In genomic region chr16:85438981-85439639, GRCh38 we compare ENCODE assay signal across 17 cellular contexts.
A peak's percentile ranks its signal among the peaks of the same experiment; 100 is the strongest.
DNase-seq lines count a peak whose midpoint lies in the region; ATAC-seq, FAIRE-seq and TF ChIP-seq lines count a peak whose summit lies in the region.
"Had no signal": no experiment of that assay in that cellular context is flagged by ENCODE, and none has a peak within 500 bp of the region (broad histone marks: within the 10 kb centered on the region; RNA-seq: fewer than 3 reads in every experiment).

No MANE protein-coding gene starts in this region.

- H3K23ac ChIP-seq in trophoblast cell (ENCODE audit: low read length), result no peak overlapping the region

- H3K36me3 Mint-ChIP-seq in activated naive CD8-positive, alpha-beta T cell treated with anti-CD3 and anti-CD28 coated beads, Interleukin-2, amount 50 U/mL, for 24 hours (ENCODE audit: low read depth), result no peaks in the 10 kb centered on the region

- no peak overlapping the region for H4K91ac ChIP-seq in trophoblast cell (ENCODE audit: low read depth, low read length)

- no peak for TF ChIP-seq CTCF in K562 (IDR thresholded peaks at IDR 0.05 in 2 of 3, conservative IDR thresholded peaks at IDR 0.05 in 1 of 3; ENCODE audit: insufficient read depth in 2 of 3, low read depth in 1 of 3, low read length in 3 of 3)

- H3K4me3 ChIP-seq in K562, result no peak overlapping the region
- H3K4me3 ChIP-seq in trophoblast cell (ENCODE audit: low read depth, low read length), result no peak overlapping the region
- H3K4me3 ChIP-seq: HAP-1, Peyer's patch had no signal

- H3K27ac ChIP-seq in K562 (ENCODE audit: extremely low read depth, low read depth, low read length) (no peak overlapping the region), trophoblast cell (ENCODE audit: low read depth, low read length) (no peak overlapping the region)
- H3K27ac ChIP-seq: 22Rv1, Peyer's patch had no signal

- H4K12ac ChIP-seq in trophoblast cell (ENCODE audit: low read depth, low read length), result no peak overlapping the region

- no peaks in the 10 kb centered on the region for H3K27me3 ChIP-seq in K562 (ENCODE audit: control insufficient read depth in 2 of 2, insufficient read depth in 2 of 2, low read length in 2 of 2)
- H3K27me3 ChIP-seq in trophoblast cell (ENCODE audit: insufficient read depth, low read length), result no peaks in the 10 kb centered on the region
- H3K27me3 ChIP-seq: Peyer's patch had no signal

- no TSS peak for BruUV-seq in K562 (replicated peaks; lab: Mats Ljungman, UMichigan)

- peaks cover 2% of the 10 kb centered on the region for H3K79me1 ChIP-seq in trophoblast cell (ENCODE audit: low read length)

- H3K79me2 ChIP-seq in K562 (ENCODE audit: control insufficient read depth, insufficient read depth, low read length), result peaks cover 8% of the 10 kb centered on the region; the same call in 2 of the 3 replicates
- no peaks in the 10 kb centered on the region for H3K79me2 ChIP-seq in trophoblast cell (ENCODE audit: control insufficient read depth, insufficient read depth, low read length, poor library complexity)

- H3K4me2 ChIP-seq in K562 (ENCODE audit: insufficient read depth, low read length) (no peak overlapping the region), trophoblast cell (ENCODE audit: low read length) (no peak overlapping the region)

- peaks cover 1% of the 10 kb centered on the region for H3K4me1 Mint-ChIP-seq in activated naive CD8-positive, alpha-beta T cell treated with anti-CD3 and anti-CD28 coated beads, Interleukin-2, amount 50 U/mL, for 24 hours

- TF ChIP-seq RAD21 in K562 (CRISPR knock-in tag; conservative IDR thresholded peaks at IDR 0.05 in 1 of 2, IDR thresholded peaks at IDR 0.05 in 1 of 2), result no peak

- H3K9me3 ChIP-seq in K562 (replicated peaks; ENCODE audit: control insufficient read depth, insufficient read depth, low read depth, low read length) (no peaks in the 10 kb centered on the region), trophoblast cell (ENCODE audit: insufficient read depth, low read depth, low read length) (no peaks in the 10 kb centered on the region)
- H3K9me3 ChIP-seq: HAP-1, Peyer's patch had no signal

- H2AFZ ChIP-seq in K562 (ENCODE audit: low read depth, low read length), result no peak overlapping the region
- H2AFZ ChIP-seq in trophoblast cell (ENCODE audit: insufficient read depth, low read length, poor library complexity), result no peak overlapping the region

- FAIRE-seq in K562 (lab: Jason Lieb, UNC), result no peak

- 74% methylated on average over 12 of the region's 13 CpGs for WGBS in K562 (ENCODE audit: insufficient coverage, low coverage, missing lambda C conversion rate)
- WGBS in trophoblast cell (ENCODE audit: extremely low coverage, insufficient coverage, insufficient read length), result no CpG with 5 or more reads among the region's 13 CpGs

- CTCF ChIA-PET in K562 (lab: Yijun Ruan, JAX; ENCODE audit: low intra/inter-chr PET ratio), result interaction anchor here (0.8 kb wide), 1 partner anchor 51 kb away, joined by 3 read pairs; no protein-coding TSS in a partner anchor

- no peaks in the 10 kb centered on the region for H3K9me3 Mint-ChIP-seq in activated naive CD8-positive, alpha-beta T cell treated with anti-CD3 and anti-CD28 coated beads, Interleukin-2, amount 50 U/mL, for 24 hours
- H3K9me3 Mint-ChIP-seq: T-helper 1 cell treated with Interleukin-12 subunit alpha and Interleukin-12 subunit beta and Interleukin-4 antibody, amounts not matched to agents 30 μg/mL and 1 μg/mL, for 36 hours had no signal

- no peak overlapping the region for H4K8ac ChIP-seq in trophoblast cell (ENCODE audit: low read depth, low read length)

- intact Hi-C loops in K562 (cut with micrococcal nuclease), result no loop called here

- no peak for TF ChIP-seq POLR2A in K562 (conservative IDR thresholded peaks at IDR 0.05)

- TF ChIP-seq EP300 in K562 (IDR thresholded peaks at IDR 0.05; ENCODE audit: low read length), result no peak

- DNase-seq in NCI-H1092 treated with DMSO at 0.1 percent for 48 hours (lab: John Stamatoyannopoulos, UW) (peak; percentile 48), NCI-H1092 (lab: John Stamatoyannopoulos, UW) (no peak), NCI-H2171 treated with DMSO at 0.1 percent for 48 hours (lab: John Stamatoyannopoulos, UW) (peak; percentile 87), K562 (ENCODE audit: extremely low read depth in 1 of 4, low spot score in 3 of 4) (no peak), trophoblast cell (no peak), NCI-H2029 (lab: John Stamatoyannopoulos, UW) (no peak)
- no peak for DNase-seq in stimulated activated CD4-positive, alpha-beta T cell treated with anti-CD3 and anti-CD28 coated beads, Interleukin-15, amount 100 ng/mL, for 24 hours
- DNase-seq in activated naive CD8-positive, alpha-beta T cell treated with anti-CD3 and anti-CD28 coated beads, Interleukin-2, amount 50 U/mL, for 24 hours, result no peak
- DNase-seq: DMS53, Karpas-422, NCI-H187, Peyer's patch, Right ventricle myocardium superior had no signal

- H3K14ac ChIP-seq in trophoblast cell (ENCODE audit: low read length), result no peak overlapping the region

- no peaks in the 10 kb centered on the region for H3K9me1 ChIP-seq in K562 (ENCODE audit: control insufficient read depth, insufficient read depth, low read length)

- no peak overlapping the region for H3K18ac ChIP-seq in trophoblast cell (ENCODE audit: low read length)

- no peak overlapping the region for H2BK5ac ChIP-seq in trophoblast cell (ENCODE audit: low read depth, low read length, poor library complexity)

- no peak overlapping the region for H3K4ac ChIP-seq in trophoblast cell (ENCODE audit: low read depth, low read length)

- peaks cover 1% of the 10 kb centered on the region for H3K27me3 Mint-ChIP-seq in activated naive CD8-positive, alpha-beta T cell treated with anti-CD3 and anti-CD28 coated beads, Interleukin-2, amount 50 U/mL, for 24 hours

- H3K4me1 ChIP-seq in K562 (replicated peaks in 1 of 2; ENCODE audit: control insufficient read depth in 2 of 2, insufficient read depth in 2 of 2, low read length in 2 of 2) (peaks cover 26 to 71% of the 10 kb centered on the region in 2 experiments), trophoblast cell (ENCODE audit: control insufficient read depth in 1 of 2, insufficient read depth in 2 of 2, low read length in 2 of 2) (peaks cover 9 to 10% of the 10 kb centered on the region in 2 experiments)

- POLR2A ChIA-PET in K562 (lab: Yijun Ruan, JAX), result interaction anchor here (1.0 kb wide), 1 partner anchor 80 kb away, joined by 3 read pairs; no protein-coding TSS in a partner anchor

- no peak overlapping the region for H3K4me3 Mint-ChIP-seq in activated naive CD8-positive, alpha-beta T cell treated with anti-CD3 and anti-CD28 coated beads, Interleukin-2, amount 50 U/mL, for 24 hours
- H3K4me3 Mint-ChIP-seq: T-helper 1 cell treated with Interleukin-12 subunit alpha and Interleukin-12 subunit beta and Interleukin-4 antibody, amounts not matched to agents 30 μg/mL and 1 μg/mL, for 36 hours had no signal

- in situ Hi-C loops in K562 (cut with MboI), result loop anchor here (5.0 kb wide), 1 partner anchor 337 kb away; no protein-coding TSS in a partner anchor

- no peak for ATAC-seq in K562
- ATAC-seq in activated naive CD8-positive, alpha-beta T cell treated with anti-CD3 and anti-CD28 coated beads, Interleukin-2, amount 50 U/mL, for 24 hours, result no peak
- ATAC-seq: SK-N-SH treated with all-trans-retinoic acid at 6 μM for 48 hours had no signal

- no peaks in the 10 kb centered on the region for H3K36me3 ChIP-seq in K562 (ENCODE audit: control insufficient read depth, insufficient read depth, low read length)
- no peaks in the 10 kb centered on the region for H3K36me3 ChIP-seq in trophoblast cell (ENCODE audit: control insufficient read depth in 1 of 2, insufficient read depth in 2 of 2, low read length in 2 of 2)
- H3K36me3 ChIP-seq: HAP-1, Peyer's patch had no signal

- no peak overlapping the region for H2BK12ac ChIP-seq in trophoblast cell (ENCODE audit: low read length)

- no peaks in the 10 kb centered on the region for H4K20me1 ChIP-seq in K562 (replicated peaks; ENCODE audit: control insufficient read depth, insufficient read depth, low read length)

- H3K9ac ChIP-seq in K562 (ENCODE audit: insufficient read depth in 1 of 2, low read depth in 2 of 2, low read length in 2 of 2) (peak overlapping the region in 1 of 2 experiments; percentile 89; a peak in 2 of 4 replicates), trophoblast cell (ENCODE audit: low read length) (no peak overlapping the region)

- H3K27ac Mint-ChIP-seq in activated naive CD8-positive, alpha-beta T cell treated with anti-CD3 and anti-CD28 coated beads, Interleukin-2, amount 50 U/mL, for 24 hours, result no peak overlapping the region
- H3K27ac Mint-ChIP-seq: T-helper 1 cell treated with Interleukin-12 subunit alpha and Interleukin-12 subunit beta and Interleukin-4 antibody, amounts not matched to agents 30 μg/mL and 1 μg/mL, for 36 hours had no signal

- H2AK5ac ChIP-seq in trophoblast cell (ENCODE audit: low read length), result peak overlapping the region; percentile 28

- H2BK120ac ChIP-seq in trophoblast cell (ENCODE audit: insufficient read depth, low read length, poor library complexity), result no peak overlapping the region

TF ChIP-seq in K562, 482 proteins besides CTCF, POLR2A, EP300 and RAD21:
- no peak for TF ChIP-seq SIX5 (IDR thresholded peaks at IDR 0.05; ENCODE audit: borderline replicate concordance in 1 of 2, insufficient read depth in 1 of 2, low read depth in 1 of 2, low read length in 2 of 2)
- 0 out of 2 replicates have a peak, but pooled peaks have one; percentile 18 for TF ChIP-seq ZNF282 (CRISPR knock-in tag; IDR thresholded peaks at IDR 0.05)
- no peak for TF ChIP-seq NCOA4 (IDR thresholded peaks at IDR 0.05; ENCODE audit: partially characterized antibody)
- no peak for TF ChIP-seq MBD1 (CRISPR knock-in tag; IDR thresholded peaks at IDR 0.05)
- TF ChIP-seq DACH1 (IDR thresholded peaks at IDR 0.05; ENCODE audit: partially characterized antibody), result no peak
TF ChIP-seq in K562: peak in this region for 1.

Comparison
In these comparisons a context has a peak if more than half of its experiments do, and no peak if none do; other contexts are left out.
1. DNase-seq: peak in NCI-H1092 treated with DMSO at 0.1 percent for 48 hours (single experiment) and NCI-H2171 treated with DMSO at 0.1 percent for 48 hours (single experiment); none in NCI-H1092 (single experiment), K562 (0 of 4), trophoblast cell (0 of 2), NCI-H2029 (single experiment), stimulated activated CD4-positive, alpha-beta T cell treated with anti-CD3 and anti-CD28 coated beads, Interleukin-15, amount 100 ng/mL, for 24 hours (single experiment) and activated naive CD8-positive, alpha-beta T cell treated with anti-CD3 and anti-CD28 coated beads, Interleukin-2, amount 50 U/mL, for 24 hours (single experiment).